ENCODE assay signal across 19 cellular contexts in the genomic region with DNA sequence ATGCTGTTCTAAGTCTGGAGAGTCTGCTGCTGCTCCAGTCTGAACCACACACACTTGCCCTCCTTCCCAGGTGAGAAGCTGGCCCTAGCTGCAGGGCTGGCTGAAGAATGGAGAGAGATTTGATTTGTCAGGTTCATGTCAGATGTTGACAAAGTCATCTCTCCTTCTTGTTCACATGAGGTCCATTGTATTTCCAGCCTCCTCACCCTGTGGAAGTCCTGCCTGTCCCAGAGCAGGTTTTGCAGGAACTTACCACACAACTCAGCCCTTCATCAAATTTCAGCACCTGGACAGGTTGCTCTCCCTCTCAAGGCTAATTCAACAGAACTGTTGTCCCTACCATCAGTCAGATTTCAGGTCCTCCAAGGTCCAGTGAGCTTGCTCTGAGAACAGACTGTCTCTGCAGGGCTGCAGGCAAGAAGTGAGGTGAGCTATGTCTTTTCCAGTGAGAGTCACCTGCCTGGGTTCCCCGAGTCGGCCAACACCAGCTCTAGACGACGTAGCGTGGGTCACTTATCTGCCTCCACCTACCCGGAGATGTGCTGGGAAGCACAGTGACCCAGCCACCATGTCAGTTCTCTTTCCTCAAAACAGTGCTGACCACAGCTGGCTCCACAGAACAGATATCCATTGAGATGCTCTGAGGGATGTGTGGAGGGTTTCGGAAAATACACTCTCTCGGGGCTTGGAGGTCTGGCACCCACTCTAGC. TPM values are rescaled to one million over a fixed set of nuclear protein-coding genes. Genes with fewer than 3 reads are reported as not detected.
DNase-seq lines count a peak whose midpoint lies in the region; ATAC-seq and TF ChIP-seq lines count a peak whose summit lies in the region.
"Had no signal": no experiment of that assay in that cellular context is flagged by ENCODE, and none has a peak within 500 bp of the region (broad histone marks: within the 10 kb centered on the region; RNA-seq: fewer than 3 reads in every experiment).

No MANE protein-coding gene starts in this region.

- TF ChIP-seq CTCF in epithelial cell of esophagus (IDR thresholded peaks at IDR 0.05; ENCODE audit: insufficient read depth, low read depth, low read length, missing control alignments) (no peak), gastrocnemius medialis (IDR thresholded peaks at IDR 0.05 in 4 of 5, conservative IDR thresholded peaks at IDR 0.05 in 1 of 5) (no peak)

- ATAC-seq in gastrocnemius medialis (no peak), GM21723 (IDR thresholded peaks at IDR 0.05; ENCODE audit: unreplicated experiment) (no peak)

- no peaks in the 10 kb centered on the region for H3K27me3 ChIP-seq in gastrocnemius medialis
- H3K27me3 ChIP-seq: neural progenitor cell, thyroid gland had no signal

- no peak overlapping the region for H3K4me3 ChIP-seq in epithelial cell of esophagus (ENCODE audit: low read length)
- no peak overlapping the region for H3K4me3 ChIP-seq in gastrocnemius medialis
- H3K4me3 ChIP-seq: dorsolateral prefrontal cortex, neural progenitor cell, thyroid gland had no signal

- in situ Hi-C loops in gastrocnemius medialis (cut with MboI; ENCODE audit: low sequenced_read_pairs in 4 of 4): no loop called here

- no peaks in the 10 kb centered on the region for H3K36me3 ChIP-seq in gastrocnemius medialis
- H3K36me3 ChIP-seq: neural progenitor cell, thyroid gland had no signal

- peaks cover 82 to 93% of the 10 kb centered on the region in 2 donors for H3K4me1 ChIP-seq in gastrocnemius medialis
- H3K4me1 ChIP-seq: neural progenitor cell had no signal

- no peaks in the 10 kb centered on the region for H3K9me3 ChIP-seq in gastrocnemius medialis
- H3K9me3 ChIP-seq: thyroid gland had no signal

- H3K27ac ChIP-seq in gastrocnemius medialis: peak overlapping the region; percentile 94 to 99 (median 94)
- H3K27ac ChIP-seq: 22Rv1, neural progenitor cell had no signal

- intact Hi-C loops in gastrocnemius medialis (cut with DNase I; ENCODE audit: low total_unique reads): loop anchor here (2.0 kb wide), 1 partner anchor 93 kb away; no protein-coding TSS in a partner anchor

- no peak for TF ChIP-seq POLR2A in gastrocnemius medialis (IDR thresholded peaks at IDR 0.05)

- no peak for TF ChIP-seq RAD21 in Ishikawa (IDR thresholded peaks at IDR 0.05; ENCODE audit: low read depth)

- TF ChIP-seq EP300 in Ishikawa (IDR thresholded peaks at IDR 0.05; ENCODE audit: borderline replicate concordance): no peak

- DNase-seq in DMS53 (lab: John Stamatoyannopoulos, UW) (peak; percentile 14), DMS53 treated with DMSO at 0.1 percent for 48 hours (lab: John Stamatoyannopoulos, UW; ENCODE audit: unreplicated experiment) (no peak), epithelial cell of esophagus (ENCODE audit: low read depth) (peak; percentile 84), gastrocnemius medialis (no peak), AG08396 (ENCODE audit: low spot score) (no peak), cerebellar nuclear complex (lab: John Stamatoyannopoulos, UW) (no peak)
- DNase-seq: activated CD4-positive, alpha-beta T cell treated with anti-CD3 and anti-CD28 coated beads for 4 hours; activated naive CD4-positive, alpha-beta T cell treated with Interleukin-2 at 50 U/mL for 16 hours; DMS153; Karpas-422; NCI-H1417 treated with DMSO at 0.1 percent for 48 hours; NK-92 treated with Interleukin-12 subunit alpha and Interleukin-12 subunit beta, amount 100 ng/mL, for 24 hours; stimulated activated CD4-positive, alpha-beta T cell treated with anti-CD3 and anti-CD28 coated beads, Interleukin-4, amount 100 ng/mL, for 4 hours; thyroid gland had no signal

TF ChIP-seq in Ishikawa, 13 proteins besides CTCF, POLR2A, EP300 and RAD21:
- no peak for TF ChIP-seq YY1 (IDR thresholded peaks at IDR 0.05; ENCODE audit: low read depth)
- peak; percentile 28; the same call in 1 of the 2 replicates for TF ChIP-seq REST (IDR thresholded peaks at IDR 0.05; ENCODE audit: low read depth)

RNA-seq across cellular contexts. Expression of gene CD93, which starts 58.0 kb away (rescaled TPM):
- total RNA-seq in gastrocnemius medialis: 10 to 100 TPM; 17.3 to 22.2 (median 21.1) TPM

Comparison
In these comparisons a context has a peak if more than half of its experiments do, and no peak if none do; other contexts are left out.
1. DNase-seq: peak in DMS53 (single experiment) and epithelial cell of esophagus (single experiment); none in DMS53 treated with DMSO at 0.1 percent for 48 hours (single experiment), gastrocnemius medialis (0 of 2), AG08396 (single experiment) and cerebellar nuclear complex (0 of 2).